ENCODE assay signal across 24 cellular contexts in genomic region chr10:12550994-12551393, GRCh38.
DNase-seq lines count a peak whose midpoint lies in the region; ATAC-seq lines count a peak whose summit lies in the region.
"Had no signal": no experiment of that assay in that cellular context is flagged by ENCODE, and none has a peak within 500 bp of the region (broad histone marks: within the 10 kb centered on the region; RNA-seq: fewer than 3 reads in every experiment).

No MANE protein-coding gene starts in this region.

- intact Hi-C loops in cardiac septum (cut with DNase I) (no loop called here), right cardiac atrium (cut with DNase I) (no loop called here)

- H3K4me3 ChIP-seq in right cardiac atrium (ENCODE audit: low read length), result no peak overlapping the region
- H3K4me3 ChIP-seq: BLaER1, GM12878 had no signal

- no peaks in the 10 kb centered on the region for H3K9me3 ChIP-seq in right cardiac atrium (ENCODE audit: control insufficient read depth, low read length)
- H3K9me3 ChIP-seq: BE2C had no signal

- ATAC-seq in right cardiac atrium (no peak), left lobe of liver (peak; percentile 24), HG03139 (IDR thresholded peaks at IDR 0.05; ENCODE audit: unreplicated experiment) (no peak), GM21447 (IDR thresholded peaks at IDR 0.05; ENCODE audit: unreplicated experiment) (no peak)
- ATAC-seq: GM12878 had no signal

- no peaks in the 10 kb centered on the region for H3K27me3 ChIP-seq in right cardiac atrium (ENCODE audit: control insufficient read depth, insufficient read depth)
- H3K27me3 ChIP-seq: BE2C, BLaER1 had no signal

- 97% methylated on average over 8 of the region's 8 CpGs for WGBS in right cardiac atrium

- H3K4me1 ChIP-seq in right cardiac atrium (ENCODE audit: control insufficient read depth, insufficient read depth, low read length), result no peaks in the 10 kb centered on the region
- H3K4me1 ChIP-seq: BE2C had no signal

- H3K27ac ChIP-seq in right cardiac atrium (ENCODE audit: low read length), result no peak overlapping the region
- H3K27ac ChIP-seq: BLaER1 had no signal

- DNase-seq in NCI-H748 (lab: John Stamatoyannopoulos, UW; ENCODE audit: unreplicated experiment) (peak; percentile 7), NCI-H748 treated with DMSO at 0.1 percent for 48 hours (lab: John Stamatoyannopoulos, UW) (no peak), cardiac septum (ENCODE audit: low spot score) (peak; percentile 36), right cardiac atrium (no peak), left lobe of liver (ENCODE audit: low spot score) (no peak)
- DNase-seq: 8988T; ACHN; BE2C; C1 segment of cervical spinal cord; CD4-positive, alpha-beta memory T cell; CD4-positive, CD25-positive, alpha-beta regulatory T cell; CD8-positive, alpha-beta memory T cell; COR-L47; DMS 273 treated with DMSO at 0.1 percent for 48 hours; DMS153; DMS53; DMS79; DND-41; EL; GDM1 had no signal

Comparison
In these comparisons a context has a peak if more than half of its experiments do, and no peak if none do; other contexts are left out.
1. DNase-seq: peak in NCI-H748 (single experiment) and cardiac septum (single experiment); none in NCI-H748 treated with DMSO at 0.1 percent for 48 hours (single experiment), right cardiac atrium (0 of 3) and left lobe of liver (single experiment).